Comparison of ENCODE assay signal across 11 cellular contexts in the genomic region with DNA sequence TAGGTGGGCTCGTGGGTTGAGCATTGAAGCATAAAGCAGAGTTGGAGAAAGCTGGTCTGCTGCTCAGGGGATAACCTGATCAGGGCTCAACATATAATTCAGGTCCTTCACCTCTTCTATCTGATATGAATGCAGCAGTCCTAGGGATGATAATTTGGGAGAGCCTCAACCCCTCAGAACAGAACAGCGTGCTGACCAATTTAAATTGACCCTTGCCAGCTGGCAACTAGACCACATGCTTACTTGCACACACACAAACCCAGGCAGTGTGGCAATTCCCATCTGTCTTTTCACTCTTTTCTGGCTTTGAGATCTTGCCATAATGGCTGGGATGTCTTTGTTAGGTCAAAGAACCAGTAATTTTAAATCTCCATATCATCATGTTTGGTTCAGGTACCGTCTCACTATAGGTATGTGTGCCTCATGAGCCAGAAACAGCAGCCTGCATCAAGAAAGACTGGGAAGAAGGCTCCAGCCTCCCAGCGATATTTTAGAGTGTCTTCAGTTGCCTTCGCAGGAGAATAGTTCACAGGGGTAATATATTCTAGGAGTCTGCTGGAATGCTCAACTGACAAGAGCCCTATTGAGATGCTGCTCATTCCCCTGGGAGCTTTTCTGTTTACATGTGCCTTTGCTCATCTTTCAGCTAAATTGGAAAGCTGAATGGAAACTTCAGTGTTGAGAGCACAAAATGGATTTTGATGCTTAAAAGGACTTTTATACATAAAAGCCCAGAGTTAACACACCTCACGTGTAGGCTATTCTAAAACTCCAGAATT.
"Had no signal": no experiment of that assay in that cellular context is flagged by ENCODE, and none has a peak within 500 bp of the region (broad histone marks: within the 10 kb centered on the region; RNA-seq: fewer than 3 reads in every experiment).

No MANE protein-coding gene starts in this region.

- DNase-seq: activated CD4-positive, alpha-beta T cell treated with anti-CD3 and anti-CD28 coated beads for 1 hour; activated gamma-delta T cell; activated T-cell treated with anti-CD3 and anti-CD28 coated beads, Interleukin-2, amount 50 U/mL, for 72 hours; effector CD8-positive, alpha-beta T cell; spleen; stimulated activated naive B cell treated with anti-CD40 and anti-IgM and Interleukin-4, amounts not matched to agents 10 μg/mL and 1 μg/mL and 100 μg/mL, for 72 hours; T-helper 2 cell; upper lobe of right lung; WERI-Rb-1 had no signal

- H3K36me3 ChIP-seq: spleen, upper lobe of right lung, WERI-Rb-1 had no signal

- H3K27ac ChIP-seq: parathyroid adenoma, spleen, upper lobe of right lung, WERI-Rb-1 had no signal

- H3K9ac ChIP-seq: parathyroid adenoma had no signal

- H3K9me3 ChIP-seq: upper lobe of right lung had no signal

- H3K27me3 ChIP-seq: spleen, upper lobe of right lung had no signal

- H3K79me2 ChIP-seq: parathyroid adenoma had no signal

- H2AFZ ChIP-seq: parathyroid adenoma had no signal

- H3K4me3 ChIP-seq: lung, spleen, upper lobe of right lung had no signal
